19 cellular contexts compared by ENCODE assay signal in genomic region chr1:245558069-245558468, GRCh38.
"Had no signal": no experiment of that assay in that cellular context is flagged by ENCODE, and none has a peak within 500 bp of the region (broad histone marks: within the 10 kb centered on the region; RNA-seq: fewer than 3 reads in every experiment).

No MANE protein-coding gene starts in this region.

- H3K36me3 Mint-ChIP-seq: immature natural killer cell; naive thymus-derived CD4-positive, alpha-beta T cell had no signal

- H3K27ac ChIP-seq: dorsolateral prefrontal cortex, neutrophil, right atrium auricular region, tibial artery, upper lobe of left lung, uterus had no signal

- H3K9me3 ChIP-seq: neutrophil, right atrium auricular region, tibial artery, upper lobe of left lung, uterus had no signal

- H3K27me3 ChIP-seq: neutrophil, right atrium auricular region, tibial artery, upper lobe of left lung, uterus had no signal

- DNase-seq: cortex of kidney; dorsolateral prefrontal cortex; effector CD8-positive, alpha-beta T cell; immature natural killer cell; left colon; left ventricle myocardium superior; mesendoderm; naive thymus-derived CD4-positive, alpha-beta T cell; nephron progenitor cell; stimulated activated CD4-positive, alpha-beta T cell treated with anti-CD3 and anti-CD28 coated beads, Interleukin-2, amount 100 ng/mL, for 48 hours; stimulated activated naive CD8-positive, alpha-beta T cell treated with anti-CD3 and anti-CD28 coated beads, Interleukin-15, Interleukin-2, amounts not matched to agents 100 U/mL and 50 U/mL, for 24 hours; tibial artery; upper lobe of left lung; uterus had no signal

- H3K9me3 Mint-ChIP-seq: immature natural killer cell, nephron progenitor cell had no signal

- H3K4me3 ChIP-seq: dorsolateral prefrontal cortex, lung, right atrium auricular region, smooth muscle cell, tibial artery, upper lobe of left lung, uterus had no signal

- H3K27ac Mint-ChIP-seq: immature natural killer cell; naive thymus-derived CD4-positive, alpha-beta T cell; nephron progenitor cell had no signal

- H3K4me1 ChIP-seq: right atrium auricular region, tibial artery, upper lobe of left lung, uterus had no signal

- ATAC-seq: esophagus mucosa; left colon; left ventricle myocardium superior; naive thymus-derived CD4-positive, alpha-beta T cell; stimulated activated naive CD8-positive, alpha-beta T cell treated with anti-CD3 and anti-CD28 coated beads, Interleukin-15, Interleukin-2, amounts not matched to agents 100 U/mL and 50 U/mL, for 24 hours had no signal

- H3K4me1 Mint-ChIP-seq: immature natural killer cell; naive thymus-derived CD4-positive, alpha-beta T cell had no signal

- H3K36me3 ChIP-seq: neutrophil, right atrium auricular region, tibial artery, upper lobe of left lung, uterus had no signal

- H3K4me3 Mint-ChIP-seq: immature natural killer cell; naive thymus-derived CD4-positive, alpha-beta T cell; nephron progenitor cell had no signal
